2 cellular contexts compared by ENCODE assay signal in genomic region chr17:73142763-73143395, GRCh38.
TF ChIP-seq lines count a peak whose summit lies in the region.

No MANE protein-coding gene starts in this region.

TF ChIP-seq in SK-N-SH, 30 proteins besides CTCF, POLR2A, EP300 and RAD21 (continued from another document):
- no peak for TF ChIP-seq NRF1 (IDR thresholded peaks at IDR 0.05; ENCODE audit: low read depth, low read length)
- 0 out of 2 replicates have a peak, but pooled peaks have one; percentile 27 for TF ChIP-seq ELF1 (IDR thresholded peaks at IDR 0.05)

TF ChIP-seq in endothelial cell of umbilical vein, 7 proteins besides CTCF, POLR2A, EP300 and RAD21:
- TF ChIP-seq POLR2AphosphoS5 (IDR thresholded peaks at IDR 0.05; ENCODE audit: insufficient read depth, low read depth, low read length) (no peak), FOS (IDR thresholded peaks at IDR 0.05; ENCODE audit: borderline replicate concordance, insufficient read depth, low read length) (peak; percentile 48)
- TF ChIP-seq, protein P1, sequence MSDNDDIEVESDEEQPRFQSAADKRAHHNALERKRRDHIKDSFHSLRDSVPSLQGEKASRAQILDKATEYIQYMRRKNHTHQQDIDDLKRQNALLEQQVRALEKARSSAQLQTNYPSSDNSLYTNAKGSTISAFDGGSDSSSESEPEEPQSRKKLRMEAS (IDR thresholded peaks at IDR 0.05; ENCODE audit: insufficient read depth, insufficient read length): no peak
